ENCODE assay signal across 18 cellular contexts in the genomic region with DNA sequence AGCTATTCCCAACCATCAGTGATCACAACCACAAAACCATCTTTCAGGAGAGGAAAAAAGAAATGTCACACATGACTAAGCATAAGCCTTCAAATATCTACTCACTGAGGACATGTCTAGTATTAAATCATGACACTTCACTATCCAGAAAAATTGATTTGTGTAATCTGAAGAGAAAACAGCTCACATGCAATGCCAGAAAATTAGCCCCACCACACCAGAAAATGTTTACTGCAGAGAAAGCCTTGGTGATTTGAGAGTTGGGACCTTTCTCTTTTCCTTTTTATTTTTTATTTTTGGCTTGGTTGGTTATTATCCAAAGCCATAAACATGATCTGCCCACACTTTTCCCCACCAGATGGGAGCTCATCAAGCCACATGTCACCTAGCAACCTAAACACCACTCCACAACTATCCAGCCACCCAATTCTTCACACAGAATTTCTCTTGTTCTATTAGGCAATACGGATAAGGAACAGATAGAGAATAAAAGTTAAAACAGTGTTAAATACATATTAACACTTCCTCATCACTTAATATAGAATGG. TPM values are rescaled to one million over a fixed set of nuclear protein-coding genes. Genes with fewer than 3 reads are reported as not detected.
DNase-seq lines count a peak whose midpoint lies in the region; TF ChIP-seq lines count a peak whose summit lies in the region.
"Had no signal": no experiment of that assay in that cellular context is flagged by ENCODE, and none has a peak within 500 bp of the region (broad histone marks: within the 10 kb centered on the region; RNA-seq: fewer than 3 reads in every experiment).

No MANE protein-coding gene starts in this region.

- H3K4me1 ChIP-seq in fibroblast of lung (ENCODE audit: control insufficient read depth, extremely low read depth, insufficient read depth, low read length) (peaks cover 3% of the 10 kb centered on the region), mesendoderm (ENCODE audit: control insufficient read depth, low read depth, low read length) (peaks cover 23% of the 10 kb centered on the region)

- H4K8ac ChIP-seq in mesendoderm (ENCODE audit: low read depth, low read length): no peak overlapping the region

- H3K9me3 ChIP-seq in fibroblast of lung (ENCODE audit: control insufficient read depth, insufficient read depth, low read depth, low read length): no peaks in the 10 kb centered on the region
- H3K9me3 ChIP-seq: prostate gland, spleen had no signal

- no peak overlapping the region for H3K4me2 ChIP-seq in fibroblast of lung (ENCODE audit: extremely low read depth, insufficient read depth, low read length)
- no peak overlapping the region for H3K4me2 ChIP-seq in mesendoderm (ENCODE audit: low read length)

- no peak overlapping the region for H3K4me3 Mint-ChIP-seq in osteocyte (ENCODE audit: unreplicated experiment)
- H3K4me3 Mint-ChIP-seq: CD8-positive, alpha-beta T cell; natural killer cell had no signal

- no peak overlapping the region for H4K5ac ChIP-seq in mesendoderm (ENCODE audit: low read length)

- no peaks in the 10 kb centered on the region for H3K27me3 ChIP-seq in fibroblast of lung (ENCODE audit: control insufficient read depth, insufficient read depth, low read length)
- no peaks in the 10 kb centered on the region for H3K27me3 ChIP-seq in mesendoderm (ENCODE audit: insufficient read depth, low read length, poor library complexity)

- H3K27ac ChIP-seq in fibroblast of lung (ENCODE audit: insufficient read depth, low read length): no peak overlapping the region
- no peak overlapping the region for H3K27ac ChIP-seq in mesendoderm (ENCODE audit: low read depth, low read length)
- H3K27ac ChIP-seq: prostate gland, spleen had no signal

- no peaks in the 10 kb centered on the region for H3K27me3 Mint-ChIP-seq in osteocyte (ENCODE audit: unreplicated experiment)

- H3K36me3 ChIP-seq in fibroblast of lung (ENCODE audit: control insufficient read depth, insufficient read depth, low read length) (no peaks in the 10 kb centered on the region), mesendoderm (ENCODE audit: control insufficient read depth, insufficient read depth, low read length) (no peaks in the 10 kb centered on the region)
- H3K36me3 ChIP-seq: prostate gland, spleen had no signal

- H2AFZ ChIP-seq in fibroblast of lung (ENCODE audit: low read length): no peak overlapping the region

- peaks cover 3% of the 10 kb centered on the region for H3K36me3 Mint-ChIP-seq in osteocyte (ENCODE audit: unreplicated experiment)
- H3K36me3 Mint-ChIP-seq: CD8-positive, alpha-beta T cell; natural killer cell; WTC11 had no signal

- no peak overlapping the region for H2BK120ac ChIP-seq in mesendoderm (ENCODE audit: low read depth, low read length)

- peak overlapping the region; percentile 8 for H3K27ac Mint-ChIP-seq in osteocyte (ENCODE audit: unreplicated experiment)
- H3K27ac Mint-ChIP-seq: CD8-positive, alpha-beta T cell; natural killer cell had no signal

- H3K79me2 ChIP-seq in fibroblast of lung (ENCODE audit: control insufficient read depth, insufficient read depth, low read length): peaks cover 32% of the 10 kb centered on the region
- H3K79me2 ChIP-seq in mesendoderm (ENCODE audit: control insufficient read depth, insufficient read depth, low read length): peaks cover 65% of the 10 kb centered on the region

- WGBS in mesendoderm (ENCODE audit: extremely low coverage, insufficient coverage, low lambda C conversion rate): no CpG with 5 or more reads among the region's 1 CpG

- no peak overlapping the region for H3K18ac ChIP-seq in mesendoderm (ENCODE audit: low read length)

- no peak overlapping the region for H3K56ac ChIP-seq in mesendoderm (ENCODE audit: low read length)

- H3K4me3 ChIP-seq in fibroblast of lung (replicated peaks in 1 of 4; ENCODE audit: control extremely low read depth in 1 of 4, insufficient read depth in 1 of 4, low read depth in 3 of 4, low read length in 4 of 4) (no peak overlapping the region), mesendoderm (ENCODE audit: low read length) (no peak overlapping the region)
- H3K4me3 ChIP-seq: prostate gland, spleen had no signal

- H3K4ac ChIP-seq in mesendoderm (ENCODE audit: low read depth, low read length): no peak overlapping the region

- H4K20me1 ChIP-seq in fibroblast of lung (ENCODE audit: control insufficient read depth, extremely low read depth, insufficient read depth, low read length): no peaks in the 10 kb centered on the region

- H2AK5ac ChIP-seq in mesendoderm (ENCODE audit: low read length): no peak overlapping the region

- H3K4me1 Mint-ChIP-seq in osteocyte (ENCODE audit: unreplicated experiment): peaks cover 52% of the 10 kb centered on the region

- TF ChIP-seq CTCF in fibroblast of lung (conservative IDR thresholded peaks at IDR 0.05 in 1 of 2, IDR thresholded peaks at IDR 0.05 in 1 of 2; ENCODE audit: low read depth in 1 of 2, low read length in 2 of 2) (no peak), osteocyte (IDR thresholded peaks at IDR 0.05) (no peak)

- H3K9ac ChIP-seq in fibroblast of lung (ENCODE audit: insufficient read depth, low read length): no peak overlapping the region
- H3K9ac ChIP-seq in mesendoderm (ENCODE audit: low read length): no peak overlapping the region

- no peak overlapping the region for H2BK5ac ChIP-seq in mesendoderm (ENCODE audit: low read length)

- no peaks in the 10 kb centered on the region for H3K9me3 Mint-ChIP-seq in osteocyte (ENCODE audit: unreplicated experiment)
- H3K9me3 Mint-ChIP-seq: CD8-positive, alpha-beta T cell; natural killer cell; WTC11 had no signal

- DNase-seq in Caki2 (ENCODE audit: low read depth) (peak; percentile 55), NCI-H1694 treated with DMSO at 0.1 percent for 48 hours (lab: John Stamatoyannopoulos, UW) (peak; percentile 71), fibroblast of lung (ENCODE audit: low read depth in 2 of 2) (peak; percentile 36 to 47), osteocyte (ENCODE audit: extremely low spot score, unreplicated experiment) (no peak), NCI-H2107 treated with DMSO at 0.1 percent for 48 hours (lab: John Stamatoyannopoulos, UW; ENCODE audit: unreplicated experiment) (no peak), NCI-H1048 (lab: John Stamatoyannopoulos, UW) (no peak), mesendoderm (no peak)
- DNase-seq in activated T-cell treated with anti-CD3 and anti-CD28 coated beads, Interleukin-2, amount 50 U/mL, for 48 hours: no peak
- DNase-seq: activated CD4-positive, alpha-beta T cell treated with anti-CD3 and anti-CD28 coated beads, Interleukin-2, amount 50 U/mL, for 48 hours; activated naive CD4-positive, alpha-beta T cell treated with Interleukin-2 at 50 U/mL for 16 hours; activated T-cell treated with anti-CD3 and anti-CD28 coated beads for 4 hours; CD8-positive, alpha-beta T cell; effector CD8-positive, alpha-beta T cell; mammary epithelial cell; natural killer cell had no signal

- no peak overlapping the region for H2BK15ac ChIP-seq in mesendoderm (replicated peaks; ENCODE audit: low read depth)

- peaks cover 24% of the 10 kb centered on the region for H3K79me1 ChIP-seq in mesendoderm (ENCODE audit: low read length)

- in situ Hi-C loops in Caki2 (cut with HindIII; ENCODE audit: low pct_unique_long_range_greater_than_20kb, low sequenced_read_pairs): no loop called here

- H3K23ac ChIP-seq in mesendoderm (ENCODE audit: low read length): no peak overlapping the region

RNA-seq across cellular contexts. Expression of a gene that starts 3.1 kb away (rescaled TPM):
- total RNA-seq in Caki2 (2014; rRNA removed; shearing (Covaris generic); ENCODE audit: low replicate concordance): 237 and 254 TPM in 2 replicates
- 43.1 and 46.4 TPM in 2 replicates for total RNA-seq in fibroblast of lung
- 24.0 and 26.8 TPM in 2 replicates for polyA plus RNA-seq in fibroblast of lung
- polyA plus RNA-seq in fibroblast of lung (2012): 16.8 TPM in 2 replicates
- 8.5 and 12.0 TPM in 2 replicates for polyA minus RNA-seq in fibroblast of lung (ENCODE audit: low replicate concordance)
- total RNA-seq in osteocyte: 37.2 and 38.5 TPM in 2 replicates
- 54.6 TPM for polyA plus RNA-seq in mesendoderm (2013, experiment 1 of 2)
- 55.6 TPM for polyA plus RNA-seq in mesendoderm (2013, experiment 2 of 2)

Comparison
In these comparisons a context has a peak if more than half of its experiments do, and no peak if none do; other contexts are left out.
1. DNase-seq: peak in Caki2 (single experiment), NCI-H1694 treated with DMSO at 0.1 percent for 48 hours (single experiment) and fibroblast of lung (2 of 2); none in osteocyte (single experiment), NCI-H2107 treated with DMSO at 0.1 percent for 48 hours (single experiment), NCI-H1048 (single experiment), activated T-cell treated with anti-CD3 and anti-CD28 coated beads, Interleukin-2, amount 50 U/mL, for 48 hours (0 of 2) and mesendoderm (single experiment).